ENCODE assay signal across 22 cellular contexts in genomic region chr12:31277081-31277480, GRCh38. TPM values are rescaled to one million over a fixed set of nuclear protein-coding genes. Genes with fewer than 3 reads are reported as not detected.
A peak's percentile ranks its signal among the peaks of the same experiment; 100 is the strongest.
DNase-seq lines count a peak whose midpoint lies in the region; ATAC-seq and TF ChIP-seq lines count a peak whose summit lies in the region.
"Had no signal": no experiment of that assay in that cellular context is flagged by ENCODE, and none has a peak within 500 bp of the region (broad histone marks: within the 10 kb centered on the region; RNA-seq: fewer than 3 reads in every experiment).

No MANE protein-coding gene starts in this region.

- no peak overlapping the region for H2BK5ac ChIP-seq in trophoblast cell (ENCODE audit: low read depth, low read length, poor library complexity)

- H3K9ac ChIP-seq in trophoblast cell (ENCODE audit: low read length) = no peak overlapping the region
- H3K9ac ChIP-seq: BLaER1 treated with 17β-estradiol and CSF1 and Interleukin-3, amounts not matched to agents 10 nM and 100 nM had no signal

- no peak overlapping the region for H4K8ac ChIP-seq in trophoblast cell (ENCODE audit: low read depth, low read length)

- no peak for DNase-seq in activated naive CD4-positive, alpha-beta T cell treated with anti-CD3 and anti-CD28 coated beads for 36 hours
- DNase-seq in activated naive CD4-positive, alpha-beta T cell treated with anti-CD3 and anti-CD28 coated beads, Interleukin-2, amount 10 ng/mL, durations not matched to agents 7 days and 5 days = no peak
- DNase-seq in CD8-positive, alpha-beta T cell = no peak
- DNase-seq in activated T-helper 1 cell treated with anti-CD3 and anti-CD28 coated beads, Interleukin-12 subunit alpha, Interleukin-12 subunit beta, Interleukin-2, Interleukin-4 antibody, amounts not matched to agents 30 ng/mL and 10 ng/mL and 1 ng/mL, durations not matched to agents 14 hours and 24 hours and 36 hours (ENCODE audit: low spot score) = no peak
- DNase-seq in trophoblast cell (peak; percentile 28 to 65), stomach (no peak)
- DNase-seq: DMS79 treated with DMSO at 0.1 percent for 48 hours, IMR-90, Kasumi-1, MG63, NCI-H1048, NCI-H1436, NCI-H2029, NCI-H345, NCI-H526, PC-3, RPMI8226, SHP77 treated with DMSO at 0.1 percent for 48 hours had no signal

- no peak overlapping the region for H2AK5ac ChIP-seq in trophoblast cell (ENCODE audit: low read length)

- no peak for TF ChIP-seq POLR2A in stomach (IDR thresholded peaks at IDR 0.05)

- no peaks in the 10 kb centered on the region for H3K9me3 Mint-ChIP-seq in activated naive CD4-positive, alpha-beta T cell treated with anti-CD3 and anti-CD28 coated beads for 36 hours
- H3K9me3 Mint-ChIP-seq in activated naive CD4-positive, alpha-beta T cell treated with anti-CD3 and anti-CD28 coated beads, Interleukin-2, amount 10 ng/mL, durations not matched to agents 7 days and 5 days = no peaks in the 10 kb centered on the region
- no peaks in the 10 kb centered on the region for H3K9me3 Mint-ChIP-seq in CD8-positive, alpha-beta T cell
- no peaks in the 10 kb centered on the region for H3K9me3 Mint-ChIP-seq in activated T-helper 1 cell treated with anti-CD3 and anti-CD28 coated beads, Interleukin-12 subunit alpha, Interleukin-12 subunit beta, Interleukin-2, Interleukin-4 antibody, amounts not matched to agents 30 ng/mL and 10 ng/mL and 1 ng/mL, durations not matched to agents 14 hours and 24 hours and 36 hours

- H3K79me2 ChIP-seq in trophoblast cell (ENCODE audit: control insufficient read depth, insufficient read depth, low read length, poor library complexity) = no peaks in the 10 kb centered on the region

- H3K4me3 ChIP-seq in CD8-positive, alpha-beta T cell (ENCODE audit: low read depth, low read length) = no peak overlapping the region
- H3K4me3 ChIP-seq in trophoblast cell (ENCODE audit: low read depth, low read length) = no peak overlapping the region
- H3K4me3 ChIP-seq in stomach = no peak overlapping the region
- H3K4me3 ChIP-seq: BLaER1 treated with 17β-estradiol and CSF1 and Interleukin-3, amounts not matched to agents 10 nM and 100 nM; MG63 had no signal

- peaks cover 26% of the 10 kb centered on the region for H3K36me3 Mint-ChIP-seq in activated naive CD4-positive, alpha-beta T cell treated with anti-CD3 and anti-CD28 coated beads for 36 hours (ENCODE audit: low read depth)
- H3K36me3 Mint-ChIP-seq in activated naive CD4-positive, alpha-beta T cell treated with anti-CD3 and anti-CD28 coated beads, Interleukin-2, amount 10 ng/mL, durations not matched to agents 7 days and 5 days = peaks cover 41% of the 10 kb centered on the region
- H3K36me3 Mint-ChIP-seq in CD8-positive, alpha-beta T cell = peaks cover 62% of the 10 kb centered on the region
- H3K36me3 Mint-ChIP-seq in activated T-helper 1 cell treated with anti-CD3 and anti-CD28 coated beads, Interleukin-12 subunit alpha, Interleukin-12 subunit beta, Interleukin-2, Interleukin-4 antibody, amounts not matched to agents 30 ng/mL and 10 ng/mL and 1 ng/mL, durations not matched to agents 14 hours and 24 hours and 36 hours (ENCODE audit: low read depth) = peaks cover 33% of the 10 kb centered on the region

- peak overlapping the region; percentile 56 for H3K27ac Mint-ChIP-seq in activated naive CD4-positive, alpha-beta T cell treated with anti-CD3 and anti-CD28 coated beads for 36 hours
- H3K27ac Mint-ChIP-seq in activated naive CD4-positive, alpha-beta T cell treated with anti-CD3 and anti-CD28 coated beads, Interleukin-2, amount 10 ng/mL, durations not matched to agents 7 days and 5 days = no peak overlapping the region
- peak overlapping the region; percentile 27 for H3K27ac Mint-ChIP-seq in CD8-positive, alpha-beta T cell
- peak overlapping the region; percentile 21 for H3K27ac Mint-ChIP-seq in activated T-helper 1 cell treated with anti-CD3 and anti-CD28 coated beads, Interleukin-12 subunit alpha, Interleukin-12 subunit beta, Interleukin-2, Interleukin-4 antibody, amounts not matched to agents 30 ng/mL and 10 ng/mL and 1 ng/mL, durations not matched to agents 14 hours and 24 hours and 36 hours

- no peaks in the 10 kb centered on the region for H3K9me3 ChIP-seq in CD8-positive, alpha-beta T cell (ENCODE audit: low read length)
- H3K9me3 ChIP-seq in trophoblast cell (ENCODE audit: insufficient read depth, low read depth, low read length) = no peaks in the 10 kb centered on the region
- H3K9me3 ChIP-seq in stomach = no peaks in the 10 kb centered on the region
- H3K9me3 ChIP-seq: BLaER1 treated with 17β-estradiol and CSF1 and Interleukin-3, amounts not matched to agents 10 nM and 100 nM; MG63 had no signal

- POLR2A ChIA-PET in CD8-positive, alpha-beta T cell (lab: Charles Lee) = no interaction called here

- no peaks in the 10 kb centered on the region for H3K27me3 ChIP-seq in CD8-positive, alpha-beta T cell (ENCODE audit: insufficient read depth, low read length)
- H3K27me3 ChIP-seq in trophoblast cell (ENCODE audit: insufficient read depth, low read length) (no peaks in the 10 kb centered on the region), stomach (no peaks in the 10 kb centered on the region)
- H3K27me3 ChIP-seq: BLaER1 treated with 17β-estradiol and CSF1 and Interleukin-3, amounts not matched to agents 10 nM and 100 nM; MG63 had no signal

- no peaks in the 10 kb centered on the region for H3K79me1 ChIP-seq in trophoblast cell (ENCODE audit: low read length)

- no peak overlapping the region for H4K91ac ChIP-seq in trophoblast cell (ENCODE audit: low read depth, low read length)

- H3K27ac ChIP-seq in CD8-positive, alpha-beta T cell (ENCODE audit: low read depth, low read length) = no peak overlapping the region
- H3K27ac ChIP-seq in trophoblast cell (ENCODE audit: low read depth, low read length) (no peak overlapping the region), stomach (no peak overlapping the region)
- H3K27ac ChIP-seq: BLaER1 treated with 17β-estradiol and CSF1 and Interleukin-3, amounts not matched to agents 10 nM and 100 nM; HL-60 had no signal

- no peak overlapping the region for H4K12ac ChIP-seq in trophoblast cell (ENCODE audit: low read depth, low read length)

- no peaks in the 10 kb centered on the region for H3K4me1 Mint-ChIP-seq in activated naive CD4-positive, alpha-beta T cell treated with anti-CD3 and anti-CD28 coated beads for 36 hours (ENCODE audit: low read depth)
- no peaks in the 10 kb centered on the region for H3K4me1 Mint-ChIP-seq in activated naive CD4-positive, alpha-beta T cell treated with anti-CD3 and anti-CD28 coated beads, Interleukin-2, amount 10 ng/mL, durations not matched to agents 7 days and 5 days
- no peaks in the 10 kb centered on the region for H3K4me1 Mint-ChIP-seq in CD8-positive, alpha-beta T cell (ENCODE audit: low read depth)
- H3K4me1 Mint-ChIP-seq in activated T-helper 1 cell treated with anti-CD3 and anti-CD28 coated beads, Interleukin-12 subunit alpha, Interleukin-12 subunit beta, Interleukin-2, Interleukin-4 antibody, amounts not matched to agents 30 ng/mL and 10 ng/mL and 1 ng/mL, durations not matched to agents 14 hours and 24 hours and 36 hours (ENCODE audit: low read depth) = peaks cover 1% of the 10 kb centered on the region

- no peak for TF ChIP-seq CTCF in CD8-positive, alpha-beta T cell (IDR thresholded peaks at IDR 0.05)
- no peak for TF ChIP-seq CTCF in stomach (IDR thresholded peaks at IDR 0.05)

- no peak overlapping the region for H2AFZ ChIP-seq in trophoblast cell (ENCODE audit: insufficient read depth, low read length, poor library complexity)

- H2BK12ac ChIP-seq in trophoblast cell (ENCODE audit: low read length) = no peak overlapping the region

- no peak overlapping the region for H3K23ac ChIP-seq in trophoblast cell (ENCODE audit: low read length)

- no peak for ATAC-seq in CD8-positive, alpha-beta T cell
- ATAC-seq in HG02840 (IDR thresholded peaks at IDR 0.05; ENCODE audit: low FRiP score, unreplicated experiment) (no peak), HG03139 (IDR thresholded peaks at IDR 0.05; ENCODE audit: unreplicated experiment) (no peak)
- ATAC-seq: PC-3 had no signal

- H3K36me3 ChIP-seq in CD8-positive, alpha-beta T cell (ENCODE audit: insufficient read depth, low read length) = peaks cover 6% of the 10 kb centered on the region
- peaks cover 9 to 13% of the 10 kb centered on the region in 2 experiments for H3K36me3 ChIP-seq in trophoblast cell (ENCODE audit: control insufficient read depth in 1 of 2, insufficient read depth in 2 of 2, low read length in 2 of 2)
- H3K36me3 ChIP-seq in stomach = peaks cover 0 to 35% (median 5%) of the 10 kb centered on the region in 4 donors

- intact Hi-C loops in activated naive CD4-positive, alpha-beta T cell treated with anti-CD3 and anti-CD28 coated beads for 36 hours (cut with micrococcal nuclease) = no loop called here
- intact Hi-C loops in CD8-positive, alpha-beta T cell (cut with DNase I, micrococcal nuclease) = loop anchor here (5.0 to 10.0 kb wide), 2 partner anchors 50 to 1028 kb away; partner anchors contain the start of gene SINHCAF (in 1 of the 2)
- intact Hi-C loops in activated T-helper 1 cell treated with anti-CD3 and anti-CD28 coated beads, Interleukin-12 subunit alpha, Interleukin-12 subunit beta, Interleukin-2, Interleukin-4 antibody, amounts not matched to agents 30 ng/mL and 10 ng/mL and 1 ng/mL, durations not matched to agents 14 hours and 24 hours and 36 hours (cut with micrococcal nuclease) = no loop called here
- intact Hi-C loops in stomach (cut with DNase I; ENCODE audit: low total_unique reads) = no loop called here

- no peak overlapping the region for H3K4me3 Mint-ChIP-seq in activated naive CD4-positive, alpha-beta T cell treated with anti-CD3 and anti-CD28 coated beads for 36 hours
- H3K4me3 Mint-ChIP-seq in activated naive CD4-positive, alpha-beta T cell treated with anti-CD3 and anti-CD28 coated beads, Interleukin-2, amount 10 ng/mL, durations not matched to agents 7 days and 5 days = no peak overlapping the region
- no peak overlapping the region for H3K4me3 Mint-ChIP-seq in CD8-positive, alpha-beta T cell
- H3K4me3 Mint-ChIP-seq in activated T-helper 1 cell treated with anti-CD3 and anti-CD28 coated beads, Interleukin-12 subunit alpha, Interleukin-12 subunit beta, Interleukin-2, Interleukin-4 antibody, amounts not matched to agents 30 ng/mL and 10 ng/mL and 1 ng/mL, durations not matched to agents 14 hours and 24 hours and 36 hours = no peak overlapping the region

- no peak overlapping the region for H2BK120ac ChIP-seq in trophoblast cell (ENCODE audit: insufficient read depth, low read length, poor library complexity)

- no peak overlapping the region for H3K18ac ChIP-seq in trophoblast cell (ENCODE audit: low read length)

- H3K4me1 ChIP-seq in CD8-positive, alpha-beta T cell (ENCODE audit: insufficient read depth, low read length) = no peaks in the 10 kb centered on the region
- H3K4me1 ChIP-seq in trophoblast cell (ENCODE audit: control insufficient read depth in 1 of 2, insufficient read depth in 2 of 2, low read length in 2 of 2) (peaks cover 3% of the 10 kb centered on the region in 2 experiments), stomach (no peaks in the 10 kb centered on the region)
- H3K4me1 ChIP-seq: BLaER1 treated with 17β-estradiol and CSF1 and Interleukin-3, amounts not matched to agents 10 nM and 100 nM had no signal

- no peak overlapping the region for H3K4me2 ChIP-seq in trophoblast cell (ENCODE audit: low read length)
- H3K4me2 ChIP-seq: BLaER1 treated with 17β-estradiol and CSF1 and Interleukin-3, amounts not matched to agents 10 nM and 100 nM had no signal

- no peak overlapping the region for H3K14ac ChIP-seq in trophoblast cell (ENCODE audit: low read length)

- no peak overlapping the region for H3K4ac ChIP-seq in trophoblast cell (ENCODE audit: low read depth, low read length)

- no peaks in the 10 kb centered on the region for H3K27me3 Mint-ChIP-seq in activated naive CD4-positive, alpha-beta T cell treated with anti-CD3 and anti-CD28 coated beads for 36 hours (ENCODE audit: low read depth)
- no peaks in the 10 kb centered on the region for H3K27me3 Mint-ChIP-seq in activated naive CD4-positive, alpha-beta T cell treated with anti-CD3 and anti-CD28 coated beads, Interleukin-2, amount 10 ng/mL, durations not matched to agents 7 days and 5 days
- no peaks in the 10 kb centered on the region for H3K27me3 Mint-ChIP-seq in CD8-positive, alpha-beta T cell (ENCODE audit: low read depth)
- H3K27me3 Mint-ChIP-seq in activated T-helper 1 cell treated with anti-CD3 and anti-CD28 coated beads, Interleukin-12 subunit alpha, Interleukin-12 subunit beta, Interleukin-2, Interleukin-4 antibody, amounts not matched to agents 30 ng/mL and 10 ng/mL and 1 ng/mL, durations not matched to agents 14 hours and 24 hours and 36 hours (ENCODE audit: insufficient read depth) = no peaks in the 10 kb centered on the region

- no CpG with 5 or more reads among the region's 2 CpGs for WGBS in trophoblast cell (ENCODE audit: extremely low coverage, insufficient coverage, insufficient read length)
- 73 to 92% (median 81%) methylated on average over 2 of the region's 2 CpGs for WGBS in stomach, 5 donors

- TF ChIP-seq EP300 in stomach (IDR thresholded peaks at IDR 0.05) = no peak

- CTCF ChIA-PET in activated naive CD4-positive, alpha-beta T cell treated with anti-CD3 and anti-CD28 coated beads for 36 hours (lab: Charles Lee) = no interaction called here
- CTCF ChIA-PET in activated naive CD4-positive, alpha-beta T cell treated with anti-CD3 and anti-CD28 coated beads, Interleukin-2, amount 10 ng/mL, durations not matched to agents 7 days and 5 days (lab: Charles Lee) = no interaction called here
- CTCF ChIA-PET in CD8-positive, alpha-beta T cell (lab: Charles Lee) = no interaction called here

RNA-seq across cellular contexts. Expression of gene SINHCAF, which starts 48.9 kb away (rescaled TPM):
- 100 to 1,000 TPM; 158 to 169 TPM for total RNA-seq in activated naive CD4-positive, alpha-beta T cell treated with anti-CD3 and anti-CD28 coated beads for 36 hours
- total RNA-seq in CD8-positive, alpha-beta T cell = 100 to 1,000 TPM in 1 of 2 experiments, 10 to 100 TPM in 1; 93.7 to 108 TPM
- 270 and 276 TPM in 2 replicates for total RNA-seq in activated T-helper 1 cell treated with anti-CD3 and anti-CD28 coated beads, Interleukin-12 subunit alpha, Interleukin-12 subunit beta, Interleukin-2, Interleukin-4 antibody, amounts not matched to agents 30 ng/mL and 10 ng/mL and 1 ng/mL, durations not matched to agents 14 hours and 24 hours and 36 hours
- 103 and 108 TPM in 2 replicates for polyA plus RNA-seq in trophoblast cell (2013)
- total RNA-seq in stomach = 10 to 100 TPM; 17.5 to 93.5 (median 34.5) TPM
- 10 to 100 TPM; 19.1 to 24.3 (median 20.8) TPM for polyA plus RNA-seq in stomach

Comparison
In these comparisons a context has a peak if more than half of its experiments do, and no peak if none do; other contexts are left out.
1. DNase-seq: peak in trophoblast cell (2 of 2); none in activated naive CD4-positive, alpha-beta T cell treated with anti-CD3 and anti-CD28 coated beads for 36 hours (single experiment), activated naive CD4-positive, alpha-beta T cell treated with anti-CD3 and anti-CD28 coated beads, Interleukin-2, amount 10 ng/mL, durations not matched to agents 7 days and 5 days (single experiment), CD8-positive, alpha-beta T cell (0 of 7), activated T-helper 1 cell treated with anti-CD3 and anti-CD28 coated beads, Interleukin-12 subunit alpha, Interleukin-12 subunit beta, Interleukin-2, Interleukin-4 antibody, amounts not matched to agents 30 ng/mL and 10 ng/mL and 1 ng/mL, durations not matched to agents 14 hours and 24 hours and 36 hours (single experiment) and stomach (single experiment).
2. intact Hi-C loops: an anchor here in CD8-positive, alpha-beta T cell (5.0 to 10.0 kb wide); none called in activated naive CD4-positive, alpha-beta T cell treated with anti-CD3 and anti-CD28 coated beads for 36 hours, activated T-helper 1 cell treated with anti-CD3 and anti-CD28 coated beads, Interleukin-12 subunit alpha, Interleukin-12 subunit beta, Interleukin-2, Interleukin-4 antibody, amounts not matched to agents 30 ng/mL and 10 ng/mL and 1 ng/mL, durations not matched to agents 14 hours and 24 hours and 36 hours and stomach.